Comparison of ENCODE assay signal across 25 cellular contexts in genomic region chr20:47969426-47969825, GRCh38.
"Had no signal": no experiment of that assay in that cellular context is flagged by ENCODE, and none has a peak within 500 bp of the region (broad histone marks: within the 10 kb centered on the region; RNA-seq: fewer than 3 reads in every experiment).

No MANE protein-coding gene starts in this region.

- ATAC-seq: effector memory CD8-positive, alpha-beta T cell; gastrocnemius medialis; heart right ventricle; left cardiac atrium; lower lobe of right lung; right cardiac atrium; stimulated activated effector memory CD8-positive, alpha-beta T cell treated with anti-CD3 and anti-CD28 coated beads, Interleukin-12 subunit alpha, Interleukin-12 subunit beta, amount 100 ng/mL, for 72 hours; stimulated activated naive CD8-positive, alpha-beta T cell treated with anti-CD3 and anti-CD28 coated beads, Interleukin-15, Interleukin-2, amounts not matched to agents 100 U/mL and 50 U/mL, for 24 hours had no signal

- H3K27me3 ChIP-seq: esophagus muscularis mucosa, gastrocnemius medialis, ovary, thyroid gland, upper lobe of left lung, vagina had no signal

- H3K4me2 ChIP-seq: smooth muscle cell had no signal

- H3K4me1 ChIP-seq: gastrocnemius medialis, suprapubic skin, thyroid gland had no signal

- H3K4me3 Mint-ChIP-seq: effector memory CD8-positive, alpha-beta T cell; memory B cell; naive B cell; neural crest cell; stimulated activated effector memory CD8-positive, alpha-beta T cell treated with anti-CD3 and anti-CD28 coated beads, Interleukin-12 subunit alpha, Interleukin-12 subunit beta, amount 100 ng/mL, for 72 hours had no signal

- DNase-seq: effector memory CD8-positive, alpha-beta T cell; gastrocnemius medialis; heart right ventricle; kidney; left cardiac atrium; left ventricle myocardium inferior; lower lobe of right lung; naive B cell; nucleus accumbens; ovary; right cardiac atrium; stimulated activated CD4-positive, alpha-beta T cell treated with anti-CD3 and anti-CD28 coated beads, Interleukin-4, amount 100 ng/mL, for 1 hour; stimulated activated CD8-positive, alpha-beta memory T cell treated with anti-CD3 and anti-CD28 coated beads, Interleukin-4, amount 100 ng/mL, for 48 hours; stimulated activated naive CD8-positive, alpha-beta T cell treated with anti-CD3 and anti-CD28 coated beads, Interleukin-15, Interleukin-2, amounts not matched to agents 100 U/mL and 50 U/mL, for 24 hours; thyroid gland; upper lobe of left lung had no signal

- H3K27ac Mint-ChIP-seq: effector memory CD8-positive, alpha-beta T cell; memory B cell; stimulated activated effector memory CD8-positive, alpha-beta T cell treated with anti-CD3 and anti-CD28 coated beads, Interleukin-12 subunit alpha, Interleukin-12 subunit beta, amount 100 ng/mL, for 72 hours had no signal

- H3K9me3 ChIP-seq: esophagus muscularis mucosa, gastrocnemius medialis, heart right ventricle, left ventricle myocardium inferior, lower lobe of right lung, ovary, suprapubic skin, thyroid gland, upper lobe of left lung, vagina had no signal

- FAIRE-seq: kidney had no signal

- H3K4me3 ChIP-seq: esophagus muscularis mucosa, gastrocnemius medialis, heart right ventricle, left ventricle myocardium inferior, lower lobe of right lung, ovary, smooth muscle cell, suprapubic skin, thyroid gland, upper lobe of left lung, vagina had no signal

- H3K27ac ChIP-seq: epithelial cell of prostate, esophagus muscularis mucosa, gastrocnemius medialis, heart right ventricle, left ventricle myocardium inferior, lower lobe of right lung, ovary, suprapubic skin, thyroid gland, upper lobe of left lung, vagina had no signal

- H3K9me3 Mint-ChIP-seq: effector memory CD8-positive, alpha-beta T cell; memory B cell; neural crest cell; stimulated activated effector memory CD8-positive, alpha-beta T cell treated with anti-CD3 and anti-CD28 coated beads, Interleukin-12 subunit alpha, Interleukin-12 subunit beta, amount 100 ng/mL, for 72 hours had no signal

- H3K36me3 Mint-ChIP-seq: memory B cell; naive B cell; stimulated activated effector memory CD8-positive, alpha-beta T cell treated with anti-CD3 and anti-CD28 coated beads, Interleukin-12 subunit alpha, Interleukin-12 subunit beta, amount 100 ng/mL, for 72 hours had no signal

- H3K36me3 ChIP-seq: esophagus muscularis mucosa, gastrocnemius medialis, heart right ventricle, left ventricle myocardium inferior, lower lobe of right lung, ovary, suprapubic skin, thyroid gland, upper lobe of left lung, vagina had no signal

- H3K27me3 Mint-ChIP-seq: memory B cell, progenitor cell of endocrine pancreas had no signal
